1 cellular context compared by ENCODE assay signal in genomic region chr2:7031424-7032245, GRCh38.
TF ChIP-seq lines count a peak whose summit lies in the region.

No MANE protein-coding gene starts in this region.

TF ChIP-seq in HepG2, 621 proteins besides CTCF, POLR2A, EP300 and RAD21 (continued from another document and continues in another):
- TF ChIP-seq ZNF687 (CRISPR knock-in tag; IDR thresholded peaks at IDR 0.05), result peak; percentile 92
- peak; percentile 78; the same call in 1 of the 2 replicates for TF ChIP-seq MTA1 (CRISPR knock-in tag; IDR thresholded peaks at IDR 0.05; ENCODE audit: borderline replicate concordance)
- TF ChIP-seq, protein P1, sequence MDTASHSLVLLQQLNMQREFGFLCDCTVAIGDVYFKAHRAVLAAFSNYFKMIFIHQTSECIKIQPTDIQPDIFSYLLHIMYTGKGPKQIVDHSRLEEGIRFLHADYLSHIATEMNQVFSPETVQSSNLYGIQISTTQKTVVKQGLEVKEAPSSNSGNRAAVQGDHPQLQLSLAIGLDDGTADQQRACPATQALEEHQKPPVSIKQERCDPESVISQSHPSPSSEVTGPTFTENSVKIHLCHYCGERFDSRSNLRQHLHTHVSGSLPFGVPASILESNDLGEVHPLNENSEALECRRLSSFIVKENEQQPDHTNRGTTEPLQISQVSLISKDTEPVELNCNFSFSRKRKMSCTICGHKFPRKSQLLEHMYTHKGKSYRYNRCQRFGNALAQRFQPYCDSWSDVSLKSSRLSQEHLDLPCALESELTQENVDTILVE (CRISPR knock-in tag; IDR thresholded peaks at IDR 0.05), result peak; percentile 88
- TF ChIP-seq ZNF350 (CRISPR knock-in tag; IDR thresholded peaks at IDR 0.05; ENCODE audit: borderline replicate concordance, low read depth), result peak; percentile 77
- no peak for TF ChIP-seq SUZ12 (IDR thresholded peaks at IDR 0.05; ENCODE audit: low read depth, low read length)
- TF ChIP-seq ZNF562 (CRISPR knock-in tag; IDR thresholded peaks at IDR 0.05; ENCODE audit: borderline replicate concordance), result no peak
- no peak for TF ChIP-seq ZNF468 (CRISPR knock-in tag; IDR thresholded peaks at IDR 0.05)
- TF ChIP-seq ZBTB20 (CRISPR knock-in tag; IDR thresholded peaks at IDR 0.05; ENCODE audit: borderline replicate concordance, low read depth), result peak; percentile 38; the same call in 1 of the 2 replicates
- TF ChIP-seq SMARCC2 (IDR thresholded peaks at IDR 0.05), result no peak
- TF ChIP-seq ZBTB7A (CRISPR knock-in tag; IDR thresholded peaks at IDR 0.05), result peak; percentile 81
- TF ChIP-seq, protein P2, sequence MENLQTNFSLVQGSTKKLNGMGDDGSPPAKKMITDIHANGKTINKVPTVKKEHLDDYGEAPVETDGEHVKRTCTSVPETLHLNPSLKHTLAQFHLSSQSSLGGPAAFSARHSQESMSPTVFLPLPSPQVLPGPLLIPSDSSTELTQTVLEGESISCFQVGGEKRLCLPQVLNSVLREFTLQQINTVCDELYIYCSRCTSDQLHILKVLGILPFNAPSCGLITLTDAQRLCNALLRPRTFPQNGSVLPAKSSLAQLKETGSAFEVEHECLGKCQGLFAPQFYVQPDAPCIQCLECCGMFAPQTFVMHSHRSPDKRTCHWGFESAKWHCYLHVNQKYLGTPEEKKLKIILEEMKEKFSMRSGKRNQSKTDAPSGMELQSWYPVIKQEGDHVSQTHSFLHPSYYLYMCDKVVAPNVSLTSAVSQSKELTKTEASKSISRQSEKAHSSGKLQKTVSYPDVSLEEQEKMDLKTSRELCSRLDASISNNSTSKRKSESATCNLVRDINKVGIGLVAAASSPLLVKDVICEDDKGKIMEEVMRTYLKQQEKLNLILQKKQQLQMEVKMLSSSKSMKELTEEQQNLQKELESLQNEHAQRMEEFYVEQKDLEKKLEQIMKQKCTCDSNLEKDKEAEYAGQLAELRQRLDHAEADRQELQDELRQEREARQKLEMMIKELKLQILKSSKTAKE (CRISPR knock-in tag; IDR thresholded peaks at IDR 0.05; ENCODE audit: borderline replicate concordance), result peak; percentile 78; the same call in 1 of the 2 replicates
- TF ChIP-seq ZBTB26 (CRISPR knock-in tag; IDR thresholded peaks at IDR 0.05; ENCODE audit: borderline replicate concordance), result peak; percentile 59; the same call in 1 of the 2 replicates
- peak; percentile 71; the same call in 1 of the 2 replicates for TF ChIP-seq ZNF503 (CRISPR knock-in tag; IDR thresholded peaks at IDR 0.05)
- TF ChIP-seq ZNF431 (CRISPR knock-in tag; IDR thresholded peaks at IDR 0.05; ENCODE audit: borderline replicate concordance, low read depth), result peak; percentile 57; the same call in 1 of the 2 replicates
- peak; percentile 64; the same call in 1 of the 2 replicates for TF ChIP-seq KLF11 (CRISPR knock-in tag; IDR thresholded peaks at IDR 0.05)
- peak; percentile 91 for TF ChIP-seq XRCC5 (optimal IDR thresholded peaks at IDR 0.05; ENCODE audit: low read length)
- 0 out of 2 replicates have a peak, but pooled peaks have one; percentile 40 for TF ChIP-seq KAT7 (CRISPR knock-in tag; IDR thresholded peaks at IDR 0.05; ENCODE audit: borderline replicate concordance)
- no peak for TF ChIP-seq ATM (IDR thresholded peaks at IDR 0.05; ENCODE audit: borderline replicate concordance)
- 0 out of 2 replicates have a peak, but pooled peaks have one; percentile 59 for TF ChIP-seq WIZ (CRISPR knock-in tag; IDR thresholded peaks at IDR 0.05)
- no peak for TF ChIP-seq SMAD1 (CRISPR knock-in tag; IDR thresholded peaks at IDR 0.05; ENCODE audit: borderline replicate concordance, low read depth)
- peak; percentile 100 for TF ChIP-seq CEBPB (IDR thresholded peaks at IDR 0.05; ENCODE audit: borderline replicate concordance, low read depth, low read length)
- TF ChIP-seq, protein P3, sequence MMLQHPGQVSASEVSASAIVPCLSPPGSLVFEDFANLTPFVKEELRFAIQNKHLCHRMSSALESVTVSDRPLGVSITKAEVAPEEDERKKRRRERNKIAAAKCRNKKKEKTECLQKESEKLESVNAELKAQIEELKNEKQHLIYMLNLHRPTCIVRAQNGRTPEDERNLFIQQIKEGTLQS (CRISPR knock-in tag; IDR thresholded peaks at IDR 0.05), result peak; percentile 65; the same call in 1 of the 2 replicates
- TF ChIP-seq ZSCAN31 (CRISPR knock-in tag; IDR thresholded peaks at IDR 0.05; ENCODE audit: low read depth), result peak; percentile 87
- TF ChIP-seq ZFP90 (CRISPR knock-in tag; IDR thresholded peaks at IDR 0.05; ENCODE audit: borderline replicate concordance), result peak; percentile 90
- TF ChIP-seq CREBL2 (CRISPR knock-in tag; IDR thresholded peaks at IDR 0.05; ENCODE audit: borderline replicate concordance), result no peak
- TF ChIP-seq NCOR1 (IDR thresholded peaks at IDR 0.05; ENCODE audit: borderline replicate concordance, low read length), result peak; percentile 67; the same call in 1 of the 2 replicates
- peak; percentile 62 for TF ChIP-seq CREB1 (IDR thresholded peaks at IDR 0.05)
- peak; percentile 85 for TF ChIP-seq CREB1 (CRISPR knock-in tag; IDR thresholded peaks at IDR 0.05)
- peak; percentile 38 for TF ChIP-seq ZNF883 (CRISPR knock-in tag; IDR thresholded peaks at IDR 0.05; ENCODE audit: not compliant biosample characterization)
- TF ChIP-seq, protein P4, sequence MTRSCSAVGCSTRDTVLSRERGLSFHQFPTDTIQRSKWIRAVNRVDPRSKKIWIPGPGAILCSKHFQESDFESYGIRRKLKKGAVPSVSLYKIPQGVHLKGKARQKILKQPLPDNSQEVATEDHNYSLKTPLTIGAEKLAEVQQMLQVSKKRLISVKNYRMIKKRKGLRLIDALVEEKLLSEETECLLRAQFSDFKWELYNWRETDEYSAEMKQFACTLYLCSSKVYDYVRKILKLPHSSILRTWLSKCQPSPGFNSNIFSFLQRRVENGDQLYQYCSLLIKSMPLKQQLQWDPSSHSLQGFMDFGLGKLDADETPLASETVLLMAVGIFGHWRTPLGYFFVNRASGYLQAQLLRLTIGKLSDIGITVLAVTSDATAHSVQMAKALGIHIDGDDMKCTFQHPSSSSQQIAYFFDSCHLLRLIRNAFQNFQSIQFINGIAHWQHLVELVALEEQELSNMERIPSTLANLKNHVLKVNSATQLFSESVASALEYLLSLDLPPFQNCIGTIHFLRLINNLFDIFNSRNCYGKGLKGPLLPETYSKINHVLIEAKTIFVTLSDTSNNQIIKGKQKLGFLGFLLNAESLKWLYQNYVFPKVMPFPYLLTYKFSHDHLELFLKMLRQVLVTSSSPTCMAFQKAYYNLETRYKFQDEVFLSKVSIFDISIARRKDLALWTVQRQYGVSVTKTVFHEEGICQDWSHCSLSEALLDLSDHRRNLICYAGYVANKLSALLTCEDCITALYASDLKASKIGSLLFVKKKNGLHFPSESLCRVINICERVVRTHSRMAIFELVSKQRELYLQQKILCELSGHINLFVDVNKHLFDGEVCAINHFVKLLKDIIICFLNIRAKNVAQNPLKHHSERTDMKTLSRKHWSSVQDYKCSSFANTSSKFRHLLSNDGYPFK (CRISPR knock-in tag; IDR thresholded peaks at IDR 0.05; ENCODE audit: borderline replicate concordance), result no peak
- TF ChIP-seq ZNF580 (CRISPR knock-in tag; IDR thresholded peaks at IDR 0.05; ENCODE audit: borderline replicate concordance, low read depth), result 0 out of 2 replicates have a peak, but pooled peaks have one; percentile 80
- peak; percentile 81 for TF ChIP-seq ZNF12 (CRISPR knock-in tag; IDR thresholded peaks at IDR 0.05)
- no peak for TF ChIP-seq ZNF354B (CRISPR knock-in tag; IDR thresholded peaks at IDR 0.05)
- no peak for TF ChIP-seq ZNF672 (CRISPR knock-in tag; IDR thresholded peaks at IDR 0.05)
- TF ChIP-seq ZMYM3 (CRISPR knock-in tag; IDR thresholded peaks at IDR 0.05), result peak; percentile 19; the same call in 1 of the 2 replicates
- no peak for TF ChIP-seq SRSF1 (optimal IDR thresholded peaks at IDR 0.05; ENCODE audit: low read depth, low read length)
- TF ChIP-seq, protein P5, sequence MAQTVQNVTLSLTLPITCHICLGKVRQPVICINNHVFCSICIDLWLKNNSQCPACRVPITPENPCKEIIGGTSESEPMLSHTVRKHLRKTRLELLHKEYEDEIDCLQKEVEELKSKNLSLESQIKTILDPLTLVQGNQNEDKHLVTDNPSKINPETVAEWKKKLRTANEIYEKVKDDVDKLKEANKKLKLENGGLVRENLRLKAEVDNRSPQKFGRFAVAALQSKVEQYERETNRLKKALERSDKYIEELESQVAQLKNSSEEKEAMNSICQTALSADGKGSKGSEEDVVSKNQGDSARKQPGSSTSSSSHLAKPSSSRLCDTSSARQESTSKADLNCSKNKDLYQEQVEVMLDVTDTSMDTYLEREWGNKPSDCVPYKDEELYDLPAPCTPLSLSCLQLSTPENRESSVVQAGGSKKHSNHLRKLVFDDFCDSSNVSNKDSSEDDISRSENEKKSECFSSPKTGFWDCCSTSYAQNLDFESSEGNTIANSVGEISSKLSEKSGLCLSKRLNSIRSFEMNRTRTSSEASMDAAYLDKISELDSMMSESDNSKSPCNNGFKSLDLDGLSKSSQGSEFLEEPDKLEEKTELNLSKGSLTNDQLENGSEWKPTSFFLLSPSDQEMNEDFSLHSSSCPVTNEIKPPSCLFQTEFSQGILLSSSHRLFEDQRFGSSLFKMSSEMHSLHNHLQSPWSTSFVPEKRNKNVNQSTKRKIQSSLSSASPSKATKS (CRISPR knock-in tag; IDR thresholded peaks at IDR 0.05), result no peak
- peak; percentile 88 for TF ChIP-seq SOX5 (CRISPR knock-in tag; IDR thresholded peaks at IDR 0.05; ENCODE audit: borderline replicate concordance)
- peak; percentile 63; the same call in 1 of the 2 replicates for TF ChIP-seq ZFP36L1 (CRISPR knock-in tag; IDR thresholded peaks at IDR 0.05)
